Comparison of ENCODE assay signal across 19 cellular contexts in genomic region chr16:85753976-85754375, GRCh38.
"Had no signal": no experiment of that assay in that cellular context is flagged by ENCODE, and none has a peak within 500 bp of the region (broad histone marks: within the 10 kb centered on the region; RNA-seq: fewer than 3 reads in every experiment).

No MANE protein-coding gene starts in this region.

- H3K27ac ChIP-seq: thoracic aorta, vagina had no signal

- H3K9me3 Mint-ChIP-seq: activated naive CD4-positive, alpha-beta T cell treated with anti-CD3 and anti-CD28 coated beads, Interleukin-2, amount 50 U/mL, for 72 hours; activated T-cell treated with anti-CD3 and anti-CD28 coated beads, Interleukin-2, amount 50 U/mL, for 4 hours; naive thymus-derived CD8-positive, alpha-beta T cell; stimulated activated naive CD8-positive, alpha-beta T cell treated with anti-CD3 and anti-CD28 coated beads, Interleukin-15, amount 100 ng/mL, for 72 hours had no signal

- H3K27me3 ChIP-seq: vagina had no signal

- H3K36me3 ChIP-seq: thoracic aorta, vagina had no signal

- H3K9me3 ChIP-seq: thoracic aorta, vagina had no signal

- DNase-seq: activated CD4-positive, alpha-beta T cell treated with anti-CD3 and anti-CD28 coated beads, Interleukin-2, amount 50 U/mL, for 4 hours; activated CD4-positive, CD25-positive, alpha-beta regulatory T cell treated with anti-CD3 and anti-CD28 coated beads, Interleukin-2, amount 50 U/mL, for 72 hours; activated CD8-positive, alpha-beta memory T cell treated with anti-CD3 and anti-CD28 coated beads, Interleukin-2, amount 10 ng/mL, durations not matched to agents 7 days and 5 days; activated effector memory CD4-positive, alpha-beta T cell treated with anti-CD3 and anti-CD28 coated beads, Interleukin-2, amount 50 U/mL, for 16 hours; activated T-cell treated with anti-CD3 and anti-CD28 coated beads, Interleukin-2, amount 50 U/mL, for 4 hours; amniotic stem cell; dermis blood vessel endothelial cell; erythroblast; kidney; left ventricle myocardium superior; naive thymus-derived CD8-positive, alpha-beta T cell; occipital lobe; stimulated activated CD4-positive, alpha-beta T cell treated with anti-CD3 and anti-CD28 coated beads, Interleukin-4, amount 100 ng/mL, for 1 hour; stimulated activated CD8-positive, alpha-beta memory T cell treated with anti-CD3 and anti-CD28 coated beads, Interleukin-4, amount 100 ng/mL, for 48 hours; stimulated activated naive CD8-positive, alpha-beta T cell treated with anti-CD3 and anti-CD28 coated beads, Interleukin-15, amount 100 ng/mL, for 72 hours had no signal

- H3K36me3 Mint-ChIP-seq: activated CD8-positive, alpha-beta memory T cell treated with anti-CD3 and anti-CD28 coated beads, Interleukin-2, amount 10 ng/mL, durations not matched to agents 7 days and 5 days; activated naive CD4-positive, alpha-beta T cell treated with anti-CD3 and anti-CD28 coated beads, Interleukin-2, amount 50 U/mL, for 72 hours; brain; naive thymus-derived CD8-positive, alpha-beta T cell had no signal

- H3K4me3 Mint-ChIP-seq: activated CD8-positive, alpha-beta memory T cell treated with anti-CD3 and anti-CD28 coated beads, Interleukin-2, amount 10 ng/mL, durations not matched to agents 7 days and 5 days; activated T-cell treated with anti-CD3 and anti-CD28 coated beads, Interleukin-2, amount 50 U/mL, for 4 hours; brain; stimulated activated naive CD8-positive, alpha-beta T cell treated with anti-CD3 and anti-CD28 coated beads, Interleukin-15, amount 100 ng/mL, for 72 hours had no signal

- H3K4me3 ChIP-seq: thoracic aorta, vagina had no signal

- ATAC-seq: activated CD8-positive, alpha-beta memory T cell treated with anti-CD3 and anti-CD28 coated beads, Interleukin-2, amount 10 ng/mL, durations not matched to agents 7 days and 5 days; activated naive CD4-positive, alpha-beta T cell treated with anti-CD3 and anti-CD28 coated beads, Interleukin-2, amount 50 U/mL, for 72 hours; activated T-cell treated with anti-CD3 and anti-CD28 coated beads, Interleukin-2, amount 50 U/mL, for 4 hours; left ventricle myocardium superior; naive thymus-derived CD8-positive, alpha-beta T cell; stimulated activated naive CD8-positive, alpha-beta T cell treated with anti-CD3 and anti-CD28 coated beads, Interleukin-15, amount 100 ng/mL, for 72 hours had no signal

- H3K27ac Mint-ChIP-seq: activated CD8-positive, alpha-beta memory T cell treated with anti-CD3 and anti-CD28 coated beads, Interleukin-2, amount 10 ng/mL, durations not matched to agents 7 days and 5 days; stimulated activated naive CD8-positive, alpha-beta T cell treated with anti-CD3 and anti-CD28 coated beads, Interleukin-15, amount 100 ng/mL, for 72 hours had no signal
